Comparison of ENCODE assay signal across 7 cellular contexts in the genomic region with DNA sequence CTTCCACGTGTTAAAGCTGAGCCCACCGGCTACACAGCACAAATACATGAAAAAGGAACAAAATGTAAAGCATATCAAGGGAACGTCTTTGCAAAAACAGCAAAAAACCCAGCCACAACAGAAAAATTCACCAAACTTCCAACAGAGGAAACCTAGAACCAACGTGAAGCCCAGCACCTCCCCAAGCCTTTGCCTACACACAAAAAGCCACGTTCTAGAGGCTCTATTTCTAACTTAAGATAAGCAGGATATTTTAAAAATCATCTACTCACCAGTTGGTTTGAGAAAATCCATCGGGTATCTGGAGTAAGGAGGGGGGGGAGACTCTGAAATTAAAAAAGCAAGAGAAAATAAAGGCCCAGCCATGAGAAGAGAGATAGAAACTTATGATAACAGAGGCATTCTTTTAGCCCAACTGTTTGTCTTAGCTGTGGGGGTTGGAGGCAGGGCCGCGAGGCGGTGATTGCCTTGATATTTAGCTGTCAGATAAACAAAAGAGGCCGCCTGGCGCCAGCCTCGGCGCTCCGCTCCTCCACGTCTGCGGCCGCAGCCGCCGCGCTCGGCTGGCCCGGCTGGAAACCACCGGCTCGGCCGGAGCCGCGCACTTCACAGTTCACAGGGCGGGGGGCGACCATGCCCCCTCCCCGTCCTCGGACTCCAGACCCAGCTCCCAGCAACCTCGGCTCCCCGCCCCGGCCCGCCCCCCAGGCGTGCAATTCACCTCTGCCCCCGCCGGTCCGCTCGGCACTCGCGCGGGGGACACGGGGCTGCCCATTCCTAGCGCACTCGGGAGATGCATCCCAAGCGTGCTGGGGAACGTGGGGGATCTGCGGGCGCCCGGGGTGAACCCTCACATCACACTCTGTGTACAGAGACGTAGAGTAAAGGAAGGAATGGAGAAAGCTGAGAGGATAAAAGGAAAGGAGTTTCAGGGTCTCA. TPM values are rescaled to one million over a fixed set of nuclear protein-coding genes. Genes with fewer than 3 reads are reported as not detected.
DNase-seq lines count a peak whose midpoint lies in the region; ATAC-seq, FAIRE-seq and TF ChIP-seq lines count a peak whose summit lies in the region.

No MANE protein-coding gene starts in this region.

- peak overlapping the region; percentile 55 for H2AK5ac ChIP-seq in mesenchymal stem cell (ENCODE audit: low read length, severe bottlenecking)

- H3K4me2 ChIP-seq in mesenchymal stem cell (ENCODE audit: low read length, poor library complexity, severe bottlenecking) = peak overlapping the region; percentile 79

- TF ChIP-seq POLR2A in GM12891 (IDR thresholded peaks at IDR 0.05; ENCODE audit: low read depth, low read length) = no peak
- TF ChIP-seq POLR2A in NB4 (IDR thresholded peaks at IDR 0.05; ENCODE audit: extremely low read depth, insufficient read length) = no peak

- H2BK120ac ChIP-seq in mesenchymal stem cell (ENCODE audit: low read depth, low read length) = peak overlapping the region; percentile 94

- H3K14ac ChIP-seq in mesenchymal stem cell (ENCODE audit: low read length in 2 of 2) = peak overlapping the region in 1 of 2 experiments; percentile 51

- WGBS in mesenchymal stem cell = under 1% methylated on average over 33 of the region's 52 CpGs
- 6% methylated on average over 52 of the region's 52 CpGs for WGBS in thymus

- no peaks in the 10 kb centered on the region for H3K36me3 ChIP-seq in effector memory CD4-positive, alpha-beta T cell (ENCODE audit: control insufficient read depth, insufficient read depth, low read length)
- H3K36me3 ChIP-seq in mesenchymal stem cell (ENCODE audit: control insufficient read depth in 1 of 2, insufficient read depth in 2 of 2, low read depth in 1 of 2, low read length in 2 of 2) = peaks cover 34 to 60% of the 10 kb centered on the region in 2 experiments
- no peaks in the 10 kb centered on the region for H3K36me3 ChIP-seq in thymus (ENCODE audit: control insufficient read depth, insufficient read depth)

- H2BK15ac ChIP-seq in mesenchymal stem cell (ENCODE audit: low read depth, poor library complexity, severe bottlenecking) = peak overlapping the region; percentile 1

- peak overlapping the region; percentile 85 for H3K27ac Mint-ChIP-seq in activated CD4-positive, alpha-beta T cell treated with anti-CD3 and anti-CD28 coated beads for 36 hours

- peak overlapping the region; percentile 39 to 89 for H3K4ac ChIP-seq in mesenchymal stem cell (ENCODE audit: low read depth in 1 of 2, low read length in 2 of 2)

- H4K8ac ChIP-seq in mesenchymal stem cell (ENCODE audit: low read length) = peak overlapping the region; percentile 66

- POLR2A ChIA-PET in activated CD4-positive, alpha-beta T cell treated with anti-CD3 and anti-CD28 coated beads for 36 hours (lab: Charles Lee) = no interaction called here

- peak overlapping the region; percentile 97 for H3K4me3 Mint-ChIP-seq in activated CD4-positive, alpha-beta T cell treated with anti-CD3 and anti-CD28 coated beads for 36 hours

- no peaks in the 10 kb centered on the region for H3K27me3 Mint-ChIP-seq in activated CD4-positive, alpha-beta T cell treated with anti-CD3 and anti-CD28 coated beads for 36 hours

- no peaks in the 10 kb centered on the region for H3K79me1 ChIP-seq in mesenchymal stem cell (replicated peaks; ENCODE audit: low read length, poor library complexity, severe bottlenecking)

- no peaks in the 10 kb centered on the region for H3K9me3 Mint-ChIP-seq in activated CD4-positive, alpha-beta T cell treated with anti-CD3 and anti-CD28 coated beads for 36 hours (ENCODE audit: low read depth)

- peak overlapping the region; percentile 66 for H3K27ac ChIP-seq in effector memory CD4-positive, alpha-beta T cell (ENCODE audit: insufficient read depth, low read length, poor library complexity, severe bottlenecking)
- H3K27ac ChIP-seq in mesenchymal stem cell (ENCODE audit: low read length, poor library complexity, severe bottlenecking) (peak overlapping the region; percentile 76), thymus (ENCODE audit: low read depth) (no peak overlapping the region)

- H4K91ac ChIP-seq in mesenchymal stem cell (ENCODE audit: low read length) = peak overlapping the region; percentile 23

- no peaks in the 10 kb centered on the region for H3K27me3 ChIP-seq in effector memory CD4-positive, alpha-beta T cell (replicated peaks; ENCODE audit: control insufficient read depth, insufficient read depth, low read length, poor library complexity, severe bottlenecking)
- no peaks in the 10 kb centered on the region for H3K27me3 ChIP-seq in mesenchymal stem cell (ENCODE audit: control insufficient read depth in 1 of 2, insufficient read depth in 1 of 2, low read length in 2 of 2)
- H3K27me3 ChIP-seq in thymus (ENCODE audit: control insufficient read depth, insufficient read depth) = peaks cover 84% of the 10 kb centered on the region

- peak overlapping the region; percentile 23 to 38 for H2BK12ac ChIP-seq in mesenchymal stem cell (ENCODE audit: low read length in 2 of 2)

- H3K4me3 ChIP-seq in NB4 (ENCODE audit: low read depth, low read length) (peak overlapping the region; percentile 63), mesenchymal stem cell (ENCODE audit: insufficient read depth in 1 of 2, low read depth in 1 of 2, low read length in 2 of 2) (peak overlapping the region; percentile 73 to 84), thymus (ENCODE audit: low read length) (peak overlapping the region; percentile 59)
- peak overlapping the region; percentile 89 for H3K4me3 ChIP-seq in effector memory CD4-positive, alpha-beta T cell (ENCODE audit: insufficient read depth, low read depth, low read length, poor library complexity, severe bottlenecking)

- no peaks in the 10 kb centered on the region for H3K9me3 ChIP-seq in effector memory CD4-positive, alpha-beta T cell (ENCODE audit: control insufficient read depth, low read length)
- H3K9me3 ChIP-seq in mesenchymal stem cell (ENCODE audit: control insufficient read depth, low read length) = no peaks in the 10 kb centered on the region
- H3K9me3 ChIP-seq in thymus (ENCODE audit: control insufficient read depth) = peaks cover 1% of the 10 kb centered on the region

- CTCF ChIA-PET in activated CD4-positive, alpha-beta T cell treated with anti-CD3 and anti-CD28 coated beads for 36 hours (lab: Charles Lee) = interaction anchor here (1.3 to 1.7 kb wide), 3 partner anchors 10 to 24 kb away, joined by 4 to 8 read pairs (median 4); no protein-coding TSS in a partner anchor

- no peak overlapping the region for H2AFZ ChIP-seq in mesenchymal stem cell (ENCODE audit: low read depth, low read length)

- peaks cover 52% of the 10 kb centered on the region for H3K4me1 Mint-ChIP-seq in activated CD4-positive, alpha-beta T cell treated with anti-CD3 and anti-CD28 coated beads for 36 hours

- H2BK5ac ChIP-seq in mesenchymal stem cell (ENCODE audit: low read depth, low read length, poor library complexity, severe bottlenecking) = peak overlapping the region; percentile 85

- H3K23ac ChIP-seq in mesenchymal stem cell (ENCODE audit: low read length in 2 of 2) = peak overlapping the region in 1 of 2 experiments; percentile 63

- peaks cover 30% of the 10 kb centered on the region for H3K36me3 Mint-ChIP-seq in activated CD4-positive, alpha-beta T cell treated with anti-CD3 and anti-CD28 coated beads for 36 hours (ENCODE audit: low read depth)

- intact Hi-C loops in activated CD4-positive, alpha-beta T cell treated with anti-CD3 and anti-CD28 coated beads for 36 hours (cut with DNase I, micrococcal nuclease) = loop anchor here (1.0 to 5.0 kb wide), 3 partner anchors 16 to 116 kb away; no protein-coding TSS in a partner anchor

- FAIRE-seq in GM12891 (lab: Jason Lieb, UNC) = peak; percentile 82

- DNase-seq in GM12891 (ENCODE audit: insufficient read length, low spot score) = no peak
- peak; percentile 69 for DNase-seq in NB4 (ENCODE audit: low read depth)
- peak; percentile 67 for DNase-seq in activated CD4-positive, alpha-beta T cell treated with anti-CD3 and anti-CD28 coated beads for 36 hours
- peak; percentile 41 to 48 (median 41) for DNase-seq in effector memory CD4-positive, alpha-beta T cell
- DNase-seq in mesenchymal stem cell = peak; percentile 87

- peak overlapping the region; percentile 95 for H3K9ac ChIP-seq in mesenchymal stem cell (ENCODE audit: low read length)

- ATAC-seq in activated CD4-positive, alpha-beta T cell treated with anti-CD3 and anti-CD28 coated beads for 36 hours = no peak
- ATAC-seq in GM21825 (IDR thresholded peaks at IDR 0.05; ENCODE audit: unreplicated experiment) = no peak

- peak overlapping the region; percentile 95 to 99 for H3K18ac ChIP-seq in mesenchymal stem cell (ENCODE audit: low read depth in 1 of 2, low read length in 2 of 2)

- peaks cover 49% of the 10 kb centered on the region for H3K4me1 ChIP-seq in effector memory CD4-positive, alpha-beta T cell (ENCODE audit: control insufficient read depth, insufficient read depth, low read length, poor library complexity, severe bottlenecking)
- H3K4me1 ChIP-seq in mesenchymal stem cell (ENCODE audit: control insufficient read depth, insufficient read depth, low read depth, low read length) = peaks cover 24% of the 10 kb centered on the region
- peaks cover 24% of the 10 kb centered on the region for H3K4me1 ChIP-seq in thymus (ENCODE audit: control insufficient read depth, insufficient read depth, low read length)

- TF ChIP-seq CTCF in NB4 (IDR thresholded peaks at IDR 0.05; ENCODE audit: low read depth, low read length) = no peak

TF ChIP-seq in GM12891, 5 proteins besides CTCF, POLR2A, EP300 and RAD21:
- TF ChIP-seq PAX5 (IDR thresholded peaks at IDR 0.05; ENCODE audit: insufficient read depth, low read length, severe bottlenecking) (peak; percentile 79), SPI1 (IDR thresholded peaks at IDR 0.05; ENCODE audit: low read depth, low read length) (no peak)
TF ChIP-seq in GM12891: peak in this region for 1.

RNA-seq across cellular contexts. Expression of a gene that starts 2.4 kb away (rescaled TPM):
- polyA plus RNA-seq in GM12891 (2012; ENCODE audit: low read depth, missing spikeins) = 4.7 TPM
- total RNA-seq in activated CD4-positive, alpha-beta T cell treated with anti-CD3 and anti-CD28 coated beads for 36 hours = 1 to 10 TPM; 7.2 to 9.3 TPM
- polyA plus RNA-seq in mesenchymal stem cell (2013, experiment 1 of 2) = 9.6 TPM
- polyA plus RNA-seq in mesenchymal stem cell (2013, experiment 2 of 2) = 9.9 TPM
- polyA plus RNA-seq in thymus = 7.8 TPM
